In the genomic region with DNA sequence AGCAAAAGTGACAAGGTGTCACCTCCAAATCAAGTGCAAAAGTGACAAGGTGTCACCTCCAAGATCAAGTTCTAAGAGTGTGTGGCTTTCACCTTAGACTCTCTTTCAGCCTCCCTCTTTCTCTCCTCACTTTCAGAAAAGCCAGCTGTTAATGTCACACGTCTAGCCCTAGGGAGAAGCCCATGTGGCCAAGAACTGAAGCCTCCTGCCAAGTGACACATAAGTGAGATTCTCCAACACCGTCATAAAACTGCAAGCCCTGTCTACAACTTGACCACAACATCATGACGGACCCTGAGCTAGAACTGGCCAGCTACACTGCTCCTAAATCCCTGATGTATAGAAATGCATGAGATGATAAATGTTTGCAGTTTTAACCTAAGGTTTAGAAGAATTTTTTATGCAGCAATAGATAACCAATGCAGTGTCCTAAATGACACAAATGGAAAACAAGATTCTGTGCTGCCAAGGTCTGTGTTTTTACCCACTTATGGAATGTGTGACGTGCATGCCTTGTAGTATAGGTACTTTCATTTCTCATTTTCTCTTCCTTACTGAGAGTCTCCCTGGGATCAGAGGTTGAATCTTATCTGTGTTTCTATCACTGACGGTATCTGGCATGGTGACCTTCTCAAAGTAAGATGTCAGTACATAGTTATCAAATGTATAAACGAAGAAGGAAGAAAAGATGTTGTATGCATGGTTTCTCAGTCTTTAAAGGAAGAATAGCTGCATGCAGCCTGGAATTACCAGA, we compare ENCODE assay signal across 30 cellular contexts. TPM values are rescaled to one million over a fixed set of nuclear protein-coding genes. Genes with fewer than 3 reads are reported as not detected.
"Had no signal": no experiment of that assay in that cellular context is flagged by ENCODE, and none has a peak within 500 bp of the region (broad histone marks: within the 10 kb centered on the region; RNA-seq: fewer than 3 reads in every experiment).

No MANE protein-coding gene starts in this region.

- DNase-seq: activated CD4-positive, alpha-beta memory T cell treated with anti-CD3 and anti-CD28 coated beads, Interleukin-2, amount 10 ng/mL, durations not matched to agents 7 days and 5 days; activated CD4-positive, alpha-beta T cell treated with anti-CD3 and anti-CD28 coated beads for 36 hours; activated CD4-positive, alpha-beta T cell treated with anti-CD3 and anti-CD28 coated beads, Interleukin-2, amount 50 U/mL, for 1 hour; activated gamma-delta T cell; activated T-cell treated with anti-CD3 and anti-CD28 coated beads for 4 hours; activated T-cell treated with anti-CD3 and anti-CD28 coated beads, Interleukin-2, amount 50 U/mL, for 48 hours; aorta; body of pancreas; central memory CD4-positive, alpha-beta T cell; NCI-H1092; NCI-H1417; NCI-H1930; NCI-H2171; NCI-H2227 treated with DMSO at 0.1 percent for 48 hours; NCI-H526; NCI-H82; NK-92 treated with Interleukin-12 subunit alpha and Interleukin-12 subunit beta, amount 100 ng/mL, for 24 hours; OCI-M1; Right ventricle myocardium superior; RPMI8226; SJCRH30; SK-N-SH; T-helper 1 cell had no signal

- H3K36me3 ChIP-seq: SJCRH30 had no signal

- H3K4me2 ChIP-seq: SK-N-SH had no signal

- H3K27me3 ChIP-seq: body of pancreas, SJCRH30 had no signal

- ATAC-seq: activated CD4-positive, alpha-beta T cell treated with anti-CD3 and anti-CD28 coated beads for 36 hours; activated T-helper 17 cell treated with anti-CD3 and anti-CD28 coated beads, Interleukin-2, amount 50 U/mL, for 72 hours; body of pancreas; Panc1 had no signal

- H3K9ac ChIP-seq: SK-N-SH had no signal

- H3K4me3 ChIP-seq: body of pancreas, SJCRH30 had no signal

- H3K4me1 ChIP-seq: body of pancreas, SJCRH30 had no signal

- H3K9me3 ChIP-seq: body of pancreas, SJCRH30, SK-N-SH had no signal

- H3K27ac ChIP-seq: body of pancreas, SJCRH30, VCaP had no signal

RNA-seq across cellular contexts. Expression of a gene that starts 25.0 kb away (rescaled TPM):
- total RNA-seq: activated CD4-positive, alpha-beta memory T cell treated with anti-CD3 and anti-CD28 coated beads, Interleukin-2, amount 10 ng/mL, durations not matched to agents 7 days and 5 days; activated CD8-positive, alpha-beta memory T cell treated with anti-CD3 and anti-CD28 coated beads for 36 hours; activated T-helper 17 cell treated with anti-CD3 and anti-CD28 coated beads, Interleukin-2, amount 50 U/mL, for 72 hours; bronchial epithelial cell; NCI-H460; T-helper 2 cell treated with Interferon-gamma antibody and Interleukin-4, amounts not matched to agents 100 ng/mL and 5 ng/mL, for 36 hours had no signal
